1 cellular context compared by ENCODE assay signal in the genomic region with DNA sequence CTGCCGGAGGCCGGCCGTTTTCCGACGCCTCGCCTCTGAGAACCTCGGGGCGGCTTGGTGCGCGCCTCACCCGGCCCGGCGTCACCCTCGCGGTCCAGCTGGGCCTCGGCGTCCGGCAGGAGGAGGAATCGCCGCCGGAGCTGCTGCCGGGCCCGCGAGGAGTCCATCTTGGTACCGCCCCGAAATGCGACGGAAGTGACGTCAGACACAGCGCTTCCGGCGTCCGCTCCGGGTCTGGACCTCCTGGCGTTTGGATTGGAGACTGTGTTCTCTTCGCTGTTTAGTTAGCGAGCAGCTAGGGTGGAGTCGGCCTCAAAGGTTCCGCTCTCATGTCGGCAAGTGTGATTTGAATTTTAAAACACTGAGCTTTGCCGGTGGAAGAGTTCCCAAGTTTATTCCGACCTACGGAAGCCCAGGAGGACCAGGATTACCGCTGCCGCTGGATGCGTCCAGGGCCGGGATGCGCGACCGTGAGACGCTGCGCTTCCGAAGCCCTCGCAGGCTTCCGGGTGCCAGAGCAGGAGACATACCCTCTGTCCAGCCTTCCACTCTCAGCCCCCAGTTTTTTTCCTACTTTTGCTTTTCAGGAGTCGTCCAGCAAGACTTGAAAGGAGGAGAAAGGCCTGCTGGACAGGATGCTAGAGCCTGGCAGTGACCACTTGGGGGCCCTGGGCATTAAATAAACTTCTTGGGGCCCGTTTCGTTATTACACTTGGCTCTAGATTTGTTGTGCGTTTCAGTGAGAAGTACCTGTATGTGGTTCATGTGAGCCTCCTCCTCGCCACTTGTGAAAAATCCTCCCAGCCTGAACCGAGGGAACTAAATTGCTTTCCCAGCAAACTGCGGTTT.
TF ChIP-seq lines count a peak whose summit lies in the region.

A gene with protein sequence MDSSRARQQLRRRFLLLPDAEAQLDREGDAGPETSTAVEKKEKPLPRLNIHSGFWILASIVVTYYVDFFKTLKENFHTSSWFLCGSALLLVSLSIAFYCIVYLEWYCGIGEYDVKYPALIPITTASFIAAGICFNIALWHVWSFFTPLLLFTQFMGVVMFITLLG (minus strand): TSS at position 188 of the 849 bp plus-strand sequence. CDS start 21 bp downstream, at position 167.

TF ChIP-seq in WTC11, 78 proteins besides CTCF, POLR2A, EP300 and RAD21 (continued from another document):
- TF ChIP-seq, protein P1, sequence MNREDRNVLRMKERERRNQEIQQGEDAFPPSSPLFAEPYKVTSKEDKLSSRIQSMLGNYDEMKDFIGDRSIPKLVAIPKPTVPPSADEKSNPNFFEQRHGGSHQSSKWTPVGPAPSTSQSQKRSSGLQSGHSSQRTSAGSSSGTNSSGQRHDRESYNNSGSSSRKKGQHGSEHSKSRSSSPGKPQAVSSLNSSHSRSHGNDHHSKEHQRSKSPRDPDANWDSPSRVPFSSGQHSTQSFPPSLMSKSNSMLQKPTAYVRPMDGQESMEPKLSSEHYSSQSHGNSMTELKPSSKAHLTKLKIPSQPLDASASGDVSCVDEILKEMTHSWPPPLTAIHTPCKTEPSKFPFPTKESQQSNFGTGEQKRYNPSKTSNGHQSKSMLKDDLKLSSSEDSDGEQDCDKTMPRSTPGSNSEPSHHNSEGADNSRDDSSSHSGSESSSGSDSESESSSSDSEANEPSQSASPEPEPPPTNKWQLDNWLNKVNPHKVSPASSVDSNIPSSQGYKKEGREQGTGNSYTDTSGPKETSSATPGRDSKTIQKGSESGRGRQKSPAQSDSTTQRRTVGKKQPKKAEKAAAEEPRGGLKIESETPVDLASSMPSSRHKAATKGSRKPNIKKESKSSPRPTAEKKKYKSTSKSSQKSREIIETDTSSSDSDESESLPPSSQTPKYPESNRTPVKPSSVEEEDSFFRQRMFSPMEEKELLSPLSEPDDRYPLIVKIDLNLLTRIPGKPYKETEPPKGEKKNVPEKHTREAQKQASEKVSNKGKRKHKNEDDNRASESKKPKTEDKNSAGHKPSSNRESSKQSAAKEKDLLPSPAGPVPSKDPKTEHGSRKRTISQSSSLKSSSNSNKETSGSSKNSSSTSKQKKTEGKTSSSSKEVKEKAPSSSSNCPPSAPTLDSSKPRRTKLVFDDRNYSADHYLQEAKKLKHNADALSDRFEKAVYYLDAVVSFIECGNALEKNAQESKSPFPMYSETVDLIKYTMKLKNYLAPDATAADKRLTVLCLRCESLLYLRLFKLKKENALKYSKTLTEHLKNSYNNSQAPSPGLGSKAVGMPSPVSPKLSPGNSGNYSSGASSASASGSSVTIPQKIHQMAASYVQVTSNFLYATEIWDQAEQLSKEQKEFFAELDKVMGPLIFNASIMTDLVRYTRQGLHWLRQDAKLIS (CRISPR knock-in tag; IDR thresholded peaks at IDR 0.05; ENCODE audit: borderline replicate concordance) = no peak
- TF ChIP-seq CREB1 (CRISPR knock-in tag; IDR thresholded peaks at IDR 0.05) (peak; percentile 53; the same call in 1 of the 2 replicates), NR3C1 (CRISPR knock-in tag; conservative IDR thresholded peaks at IDR 0.05; ENCODE audit: low read depth) (no peak), NR1H2 (CRISPR knock-in tag; IDR thresholded peaks at IDR 0.05) (no peak)
TF ChIP-seq in WTC11: peak in this region for 20.
